14 cellular contexts compared by ENCODE assay signal in the genomic region with DNA sequence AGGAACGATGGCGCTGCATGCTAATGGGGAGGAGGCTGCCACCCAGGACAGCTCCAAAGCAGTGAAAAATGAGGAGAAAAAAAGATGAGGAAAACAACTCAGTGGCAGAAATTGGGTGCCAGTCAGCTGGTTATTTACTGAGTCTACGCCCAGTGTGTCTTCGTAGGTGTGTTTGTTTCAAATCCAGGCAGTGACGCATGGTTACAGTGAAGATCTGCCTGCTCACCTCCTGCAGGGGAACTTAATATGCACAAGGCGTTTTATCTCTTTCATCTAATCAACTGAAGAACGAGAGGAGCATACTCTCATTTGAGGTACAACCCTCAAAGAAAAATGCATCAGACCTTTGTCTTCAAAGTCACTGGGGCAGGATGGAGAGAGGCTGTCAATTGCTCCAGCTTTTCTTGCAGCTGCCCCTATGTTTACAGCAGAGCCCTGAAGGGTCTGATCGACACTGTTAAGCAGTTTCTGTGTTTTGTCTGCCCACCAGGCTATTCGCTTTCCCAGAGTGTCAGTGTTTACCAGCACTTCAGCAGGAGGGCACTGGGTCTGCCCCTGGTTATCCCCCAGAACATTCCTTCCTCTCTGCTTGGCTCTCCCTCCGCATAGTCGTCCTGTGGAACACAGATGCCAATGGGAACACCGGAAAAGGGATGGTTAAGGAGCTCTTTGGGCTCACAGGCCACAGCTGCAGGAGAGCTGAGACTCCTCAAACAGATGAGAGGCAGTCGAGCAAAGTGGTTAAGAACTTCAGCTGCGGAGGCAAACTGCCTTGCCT.
DNase-seq lines count a peak whose midpoint lies in the region; ATAC-seq and TF ChIP-seq lines count a peak whose summit lies in the region.
"Had no signal": no experiment of that assay in that cellular context is flagged by ENCODE, and none has a peak within 500 bp of the region (broad histone marks: within the 10 kb centered on the region; RNA-seq: fewer than 3 reads in every experiment).

No MANE protein-coding gene starts in this region.

- WGBS in mesodermal cell (ENCODE audit: insufficient coverage in 2 of 2), 2 experiments, result 54 to 55% methylated on average over 12 to 14 of the region's 14 CpGs

- intact Hi-C loops in dorsolateral prefrontal cortex (cut with DNase I), result no loop called here

- peaks cover 18% of the 10 kb centered on the region for H3K4me1 ChIP-seq in mesodermal cell (ENCODE audit: control insufficient read depth, insufficient read depth, low read length, poor library complexity, severe bottlenecking)

- H3K4me3 ChIP-seq in dorsolateral prefrontal cortex, result peak overlapping the region in 11 of 59 donors; percentile 1 to 37 (median 12)
- H3K4me3 ChIP-seq in mesodermal cell (ENCODE audit: extremely low read depth, insufficient read depth, low read length, poor library complexity, severe bottlenecking), result no peak overlapping the region

- H3K36me3 ChIP-seq in mesodermal cell (ENCODE audit: control insufficient read depth, insufficient read depth, low read length), result no peaks in the 10 kb centered on the region

- H3K27ac ChIP-seq in dorsolateral prefrontal cortex, result peak overlapping the region in 38 of 59 donors; percentile 1 to 71 (median 48)
- H3K27ac ChIP-seq in mesodermal cell (ENCODE audit: low read depth, low read length, severe bottlenecking), result peak overlapping the region; percentile 59

- no peak for TF ChIP-seq CTCF in dorsolateral prefrontal cortex (IDR thresholded peaks at IDR 0.05 in 54 of 56, conservative IDR thresholded peaks at IDR 0.05 in 2 of 56; ENCODE audit: low read depth in 1 of 56, partially characterized antibody in 56 of 56)

- DNase-seq in DMS79 (lab: John Stamatoyannopoulos, UW) (peak; percentile 40), NCI-H2227 treated with DMSO at 0.1 percent for 48 hours (lab: John Stamatoyannopoulos, UW) (peak; percentile 4), dorsolateral prefrontal cortex (peak in 1 of 10 donors; percentile 31), pons (ENCODE audit: low spot score) (no peak), cerebellar cortex (ENCODE audit: low spot score) (no peak), medulla oblongata (ENCODE audit: extremely low spot score) (no peak)
- DNase-seq: activated CD8-positive, alpha-beta memory T cell treated with anti-CD3 and anti-CD28 coated beads, Interleukin-2, amount 50 U/mL, for 4 hours; activated naive CD8-positive, alpha-beta T cell treated with anti-CD3 and anti-CD28 coated beads for 36 hours; cortex of kidney; NCI-H446 treated with DMSO at 0.1 percent for 48 hours; RPMI8226 had no signal

- ATAC-seq in GM19452 (IDR thresholded peaks at IDR 0.05; ENCODE audit: unreplicated experiment), result no peak
- ATAC-seq: sciatic nerve had no signal

- H3K27me3 ChIP-seq in dorsolateral prefrontal cortex, result peaks cover 0 to 16% (median 0%) of the 10 kb centered on the region in 45 donors

- H3K9me3 ChIP-seq in mesodermal cell (ENCODE audit: control insufficient read depth, low read length), result no peaks in the 10 kb centered on the region

Comparison
In these comparisons a context has a peak if more than half of its experiments do, and no peak if none do; other contexts are left out.
1. DNase-seq: peak in DMS79 (single experiment) and NCI-H2227 treated with DMSO at 0.1 percent for 48 hours (single experiment); none in pons (single experiment), cerebellar cortex (single experiment) and medulla oblongata (single experiment).